Comparison of ENCODE assay signal across 8 cellular contexts in genomic region chr7:38463277-38464224, GRCh38.
DNase-seq lines count a peak whose midpoint lies in the region; ATAC-seq and TF ChIP-seq lines count a peak whose summit lies in the region.
"Had no signal": no experiment of that assay in that cellular context is flagged by ENCODE, and none has a peak within 500 bp of the region (broad histone marks: within the 10 kb centered on the region; RNA-seq: fewer than 3 reads in every experiment).

No MANE protein-coding gene starts in this region.

- ATAC-seq in GM18909 (IDR thresholded peaks at IDR 0.05; ENCODE audit: poor library complexity, unreplicated experiment) (peak; percentile 88), HG03039 (IDR thresholded peaks at IDR 0.05; ENCODE audit: unreplicated experiment) (peak; percentile 88), T-cell (replicated peaks in 1 of 4) (peak; percentile 72 to 88 (median 76)), natural killer cell (peak; percentile 66 to 79 (median 77))
- peak; percentile 84 for ATAC-seq in activated naive CD8-positive, alpha-beta T cell treated with anti-CD3 and anti-CD28 coated beads, Interleukin-2, amount 50 U/mL, for 24 hours

- H3K27me3 ChIP-seq in transverse colon: no peaks in the 10 kb centered on the region

- H3K27ac Mint-ChIP-seq in T-cell: peak overlapping the region; percentile 77 to 84
- peak overlapping the region; percentile 71 for H3K27ac Mint-ChIP-seq in activated naive CD8-positive, alpha-beta T cell treated with anti-CD3 and anti-CD28 coated beads, Interleukin-2, amount 50 U/mL, for 24 hours
- peak overlapping the region; percentile 65 to 75 for H3K27ac Mint-ChIP-seq in natural killer cell

- peaks cover 0 to 3% (median 0%) of the 10 kb centered on the region in 4 donors for H3K4me1 ChIP-seq in transverse colon

- CTCF ChIA-PET in T-cell (lab: Charles Lee): interaction anchor here in 1 of 2 donors (0.6 kb wide), 1 partner anchor 354 kb away, joined by 3 read pairs; no protein-coding TSS in a partner anchor

- POLR2A ChIA-PET in T-cell (lab: Charles Lee): no interaction called here

- DNase-seq in T-cell (peak in 33 of 34 experiments; percentile 32 to 78 (median 66)), natural killer cell (peak; percentile 67), transverse colon (peak; percentile 51), HuH-7.5 (ENCODE audit: low spot score) (no peak)
- DNase-seq in activated naive CD8-positive, alpha-beta T cell treated with anti-CD3 and anti-CD28 coated beads, Interleukin-2, amount 50 U/mL, for 24 hours: peak; percentile 83

- H3K27me3 Mint-ChIP-seq in T-cell (no peaks in the 10 kb centered on the region), natural killer cell (ENCODE audit: low read depth in 2 of 2) (peaks cover 0 to 1% of the 10 kb centered on the region in 2 donors)
- no peaks in the 10 kb centered on the region for H3K27me3 Mint-ChIP-seq in activated naive CD8-positive, alpha-beta T cell treated with anti-CD3 and anti-CD28 coated beads, Interleukin-2, amount 50 U/mL, for 24 hours
- H3K27me3 Mint-ChIP-seq: brain had no signal

- peak overlapping the region in 1 of 4 donors; percentile 17 for H3K27ac ChIP-seq in transverse colon

- no peak for TF ChIP-seq POLR2A in transverse colon (IDR thresholded peaks at IDR 0.05)

- no peaks in the 10 kb centered on the region for H3K36me3 Mint-ChIP-seq in T-cell
- no peaks in the 10 kb centered on the region for H3K36me3 Mint-ChIP-seq in activated naive CD8-positive, alpha-beta T cell treated with anti-CD3 and anti-CD28 coated beads, Interleukin-2, amount 50 U/mL, for 24 hours (ENCODE audit: low read depth)
- no peaks in the 10 kb centered on the region for H3K36me3 Mint-ChIP-seq in natural killer cell

- H3K4me1 Mint-ChIP-seq in T-cell: peaks cover 17 to 18% (median 18%) of the 10 kb centered on the region in 3 donors
- peaks cover 20% of the 10 kb centered on the region for H3K4me1 Mint-ChIP-seq in activated naive CD8-positive, alpha-beta T cell treated with anti-CD3 and anti-CD28 coated beads, Interleukin-2, amount 50 U/mL, for 24 hours
- peaks cover 18 to 31% of the 10 kb centered on the region in 2 donors for H3K4me1 Mint-ChIP-seq in natural killer cell

- in situ Hi-C loops in transverse colon (cut with MboI; ENCODE audit: low pct_ligation_motif_present in 1 of 4, low pct_unique_long_range_greater_than_20kb in 1 of 4, low sequenced_read_pairs in 3 of 4): no loop called here

- no peaks in the 10 kb centered on the region for H3K9me3 ChIP-seq in transverse colon

- intact Hi-C loops in natural killer cell (cut with micrococcal nuclease): no loop called here
- intact Hi-C loops in transverse colon (cut with DNase I; ENCODE audit: low total_unique reads): no loop called here

- no peak overlapping the region for H3K4me3 ChIP-seq in transverse colon

- TF ChIP-seq EP300 in transverse colon (IDR thresholded peaks at IDR 0.05; ENCODE audit: low read depth): no peak

- H3K9me3 Mint-ChIP-seq in T-cell: peaks cover 0 to 3% (median 0%) of the 10 kb centered on the region in 3 donors
- H3K9me3 Mint-ChIP-seq in activated naive CD8-positive, alpha-beta T cell treated with anti-CD3 and anti-CD28 coated beads, Interleukin-2, amount 50 U/mL, for 24 hours: no peaks in the 10 kb centered on the region
- H3K9me3 Mint-ChIP-seq in natural killer cell: no peaks in the 10 kb centered on the region

- H3K4me3 Mint-ChIP-seq in T-cell (peak overlapping the region; percentile 61 to 70 (median 62)), natural killer cell (peak overlapping the region; percentile 53)
- peak overlapping the region; percentile 63 for H3K4me3 Mint-ChIP-seq in activated naive CD8-positive, alpha-beta T cell treated with anti-CD3 and anti-CD28 coated beads, Interleukin-2, amount 50 U/mL, for 24 hours
- H3K4me3 Mint-ChIP-seq: brain had no signal

- 41 to 59% methylated on average over 8 of the region's 8 CpGs for WGBS in transverse colon (ENCODE audit: low coverage in 1 of 2), 2 donors

- no peak for TF ChIP-seq CTCF in natural killer cell (IDR thresholded peaks at IDR 0.05)
- no peak for TF ChIP-seq CTCF in transverse colon (IDR thresholded peaks at IDR 0.05)

- H3K36me3 ChIP-seq in transverse colon: no peaks in the 10 kb centered on the region
